In genomic region chr1:31788825-31789256, GRCh38 we compare ENCODE assay signal across 8 cellular contexts. TPM values are rescaled to one million over a fixed set of nuclear protein-coding genes. Genes with fewer than 3 reads are reported as not detected.
DNase-seq lines count a peak whose midpoint lies in the region; TF ChIP-seq lines count a peak whose summit lies in the region.

No MANE protein-coding gene starts in this region.

- H3K27ac Mint-ChIP-seq in MCF 10A (ENCODE audit: low read depth, unreplicated experiment), result peak overlapping the region; percentile 95

- peak overlapping the region; percentile 64 for H3K4me3 ChIP-seq in HEK293 (ENCODE audit: low read depth, low read length)
- peak overlapping the region; percentile 77 to 90 (median 80) for H3K4me3 ChIP-seq in subcutaneous abdominal adipose tissue (ENCODE audit: low read depth in 1 of 5, low read length in 5 of 5)

- H3K4me3 Mint-ChIP-seq in MCF 10A (ENCODE audit: unreplicated experiment), result peak overlapping the region; percentile 76

- TF ChIP-seq CTCF in HEK293 (tag by site-specific recombination; IDR thresholded peaks at IDR 0.05), result no peak
- no peak for TF ChIP-seq CTCF in MCF 10A (IDR thresholded peaks at IDR 0.05; ENCODE audit: unreplicated experiment)

- CTCF ChIA-PET in HEK293 (lab: Yijun Ruan, JAX) (interaction anchor here (0.5 to 5.4 kb wide), 47 partner anchors 9 to 805 kb away, joined by 3 to 99 read pairs (median 5); partner anchors contain the start of genes ADGRB2 and SPOCD1), MCF 10A (lab: Yijun Ruan, JAX) (interaction anchor here (0.5 to 5.1 kb wide), 50 partner anchors 9 to 599 kb away, joined by 3 to 56 read pairs (median 4); no protein-coding TSS in a partner anchor)

- peaks cover 6% of the 10 kb centered on the region for H3K36me3 Mint-ChIP-seq in MCF 10A (ENCODE audit: insufficient read depth, unreplicated experiment)

- H3K27ac ChIP-seq in HEK293 (ENCODE audit: extremely low read depth, low read depth, low read length), result no peak overlapping the region
- peak overlapping the region; percentile 93 for H3K27ac ChIP-seq in layer of hippocampus (ENCODE audit: low read depth, low read length)
- peak overlapping the region; percentile 58 for H3K27ac ChIP-seq in subcutaneous abdominal adipose tissue (ENCODE audit: low read depth, low read length)

- peaks cover 8% of the 10 kb centered on the region for H3K4me1 Mint-ChIP-seq in MCF 10A (ENCODE audit: insufficient read depth, unreplicated experiment)

- POLR2A ChIA-PET in HEK293 (lab: Yijun Ruan, JAX), result interaction anchor here (0.8 to 1.9 kb wide), 10 partner anchors 24 to 547 kb away, joined by 3 to 12 read pairs (median 4); partner anchors contain the start of genes MARCKSL1 and PEF1
- POLR2A ChIA-PET in MCF 10A (lab: Yijun Ruan, JAX), result interaction anchor here (0.7 to 3.8 kb wide), 25 partner anchors 9 to 283 kb away, joined by 3 to 44 read pairs (median 5); partner anchors contain the start of genes PEF1 and TMEM39B

- H3K4me1 ChIP-seq in HEK293 (ENCODE audit: control insufficient read depth, insufficient read depth, low read length) (no peaks in the 10 kb centered on the region), subcutaneous abdominal adipose tissue (ENCODE audit: control insufficient read depth in 5 of 5, insufficient read depth in 5 of 5, low read length in 5 of 5) (peaks cover 0 to 18% (median 14%) of the 10 kb centered on the region in 5 donors)

- no peaks in the 10 kb centered on the region for H3K9me3 Mint-ChIP-seq in MCF 10A (ENCODE audit: unreplicated experiment)

- no peaks in the 10 kb centered on the region for H3K36me3 ChIP-seq in HEK293 (ENCODE audit: control insufficient read depth in 2 of 2, insufficient read depth in 1 of 2, low read length in 2 of 2)
- no peaks in the 10 kb centered on the region for H3K36me3 ChIP-seq in subcutaneous abdominal adipose tissue (ENCODE audit: control insufficient read depth in 5 of 5, insufficient read depth in 5 of 5, low read length in 5 of 5)

- H3K9ac ChIP-seq in subcutaneous abdominal adipose tissue (ENCODE audit: low read length in 5 of 5), result peak overlapping the region in 2 of 5 donors; percentile 31

- H3K9me3 ChIP-seq in HEK293 (ENCODE audit: control insufficient read depth, insufficient read depth, low read depth, low read length) (no peaks in the 10 kb centered on the region), subcutaneous abdominal adipose tissue (ENCODE audit: control insufficient read depth in 5 of 5, low read length in 5 of 5) (no peaks in the 10 kb centered on the region)

- H3K27me3 Mint-ChIP-seq in MCF 10A (ENCODE audit: insufficient read depth, unreplicated experiment), result no peaks in the 10 kb centered on the region

- BruUV-seq in MCF 10A (replicated peaks; lab: Mats Ljungman, UMichigan), result no TSS peak

- no peaks in the 10 kb centered on the region for H3K27me3 ChIP-seq in layer of hippocampus (ENCODE audit: control insufficient read depth, insufficient read depth, low read length)
- H3K27me3 ChIP-seq in subcutaneous abdominal adipose tissue (ENCODE audit: control insufficient read depth in 5 of 5, insufficient read depth in 4 of 5, low read length in 5 of 5), result no peaks in the 10 kb centered on the region

- intact Hi-C loops in MCF 10A (cut with micrococcal nuclease), result loop anchor here (1.0 to 2.0 kb wide), 8 partner anchors 26 to 394 kb away; no protein-coding TSS in a partner anchor

- peak; percentile 71 for DNase-seq in NCI-H2227 treated with DMSO at 0.1 percent for 48 hours (lab: John Stamatoyannopoulos, UW)
- no peak for DNase-seq in NCI-H2227 (lab: John Stamatoyannopoulos, UW; ENCODE audit: unreplicated experiment)
- peak; percentile 86 for DNase-seq in NCI-H526 treated with DMSO at 0.1 percent for 48 hours (lab: John Stamatoyannopoulos, UW)
- DNase-seq in MCF 10A (ENCODE audit: unreplicated experiment), result peak; percentile 66
- DNase-seq in SKM-1 treated with dmso at 0.1 percent for 144 hours (lab: John Stamatoyannopoulos, UW; ENCODE audit: unreplicated experiment), result no peak

TF ChIP-seq in HEK293, 187 proteins besides CTCF, POLR2A, EP300 and RAD21:
- TF ChIP-seq ZNF530 (tag by site-specific recombination; IDR thresholded peaks at IDR 0.05; ENCODE audit: low read depth), result no peak
- TF ChIP-seq IKZF3 (tag by site-specific recombination; IDR thresholded peaks at IDR 0.05), result peak; percentile 74
- peak; percentile 11 for TF ChIP-seq ZBTB17 (tag by site-specific recombination; IDR thresholded peaks at IDR 0.05)
- no peak for TF ChIP-seq ZNF677 (tag by site-specific recombination; IDR thresholded peaks at IDR 0.05)
- TF ChIP-seq ZNF660 (tag by site-specific recombination; IDR thresholded peaks at IDR 0.05), result 0 out of 2 replicates have a peak, but pooled peaks have one; percentile 9
- TF ChIP-seq, protein P1, sequence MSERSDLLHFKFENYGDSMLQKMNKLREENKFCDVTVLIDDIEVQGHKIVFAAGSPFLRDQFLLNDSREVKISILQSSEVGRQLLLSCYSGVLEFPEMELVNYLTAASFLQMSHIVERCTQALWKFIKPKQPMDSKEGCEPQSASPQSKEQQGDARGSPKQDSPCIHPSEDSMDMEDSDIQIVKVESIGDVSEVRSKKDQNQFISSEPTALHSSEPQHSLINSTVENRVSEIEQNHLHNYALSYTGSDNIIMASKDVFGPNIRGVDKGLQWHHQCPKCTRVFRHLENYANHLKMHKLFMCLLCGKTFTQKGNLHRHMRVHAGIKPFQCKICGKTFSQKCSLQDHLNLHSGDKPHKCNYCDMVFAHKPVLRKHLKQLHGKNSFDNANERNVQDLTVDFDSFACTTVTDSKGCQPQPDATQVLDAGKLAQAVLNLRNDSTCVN (tag by site-specific recombination; optimal IDR thresholded peaks at IDR 0.05), result peak; percentile 37
- peak; percentile 29; the same call in 1 of the 2 replicates for TF ChIP-seq ZNF600 (tag by site-specific recombination; IDR thresholded peaks at IDR 0.05)
- TF ChIP-seq ZNF596 (tag by site-specific recombination; IDR thresholded peaks at IDR 0.05), result peak; percentile 56; the same call in 1 of the 2 replicates
- no peak for TF ChIP-seq ZNF311 (tag by site-specific recombination; IDR thresholded peaks at IDR 0.05; ENCODE audit: borderline replicate concordance)
- TF ChIP-seq, protein P2, sequence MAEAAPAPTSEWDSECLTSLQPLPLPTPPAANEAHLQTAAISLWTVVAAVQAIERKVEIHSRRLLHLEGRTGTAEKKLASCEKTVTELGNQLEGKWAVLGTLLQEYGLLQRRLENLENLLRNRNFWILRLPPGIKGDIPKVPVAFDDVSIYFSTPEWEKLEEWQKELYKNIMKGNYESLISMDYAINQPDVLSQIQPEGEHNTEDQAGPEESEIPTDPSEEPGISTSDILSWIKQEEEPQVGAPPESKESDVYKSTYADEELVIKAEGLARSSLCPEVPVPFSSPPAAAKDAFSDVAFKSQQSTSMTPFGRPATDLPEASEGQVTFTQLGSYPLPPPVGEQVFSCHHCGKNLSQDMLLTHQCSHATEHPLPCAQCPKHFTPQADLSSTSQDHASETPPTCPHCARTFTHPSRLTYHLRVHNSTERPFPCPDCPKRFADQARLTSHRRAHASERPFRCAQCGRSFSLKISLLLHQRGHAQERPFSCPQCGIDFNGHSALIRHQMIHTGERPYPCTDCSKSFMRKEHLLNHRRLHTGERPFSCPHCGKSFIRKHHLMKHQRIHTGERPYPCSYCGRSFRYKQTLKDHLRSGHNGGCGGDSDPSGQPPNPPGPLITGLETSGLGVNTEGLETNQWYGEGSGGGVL (tag by site-specific recombination; IDR thresholded peaks at IDR 0.05), result peak; percentile 75
- TF ChIP-seq ZNF341 (tag by site-specific recombination; IDR thresholded peaks at IDR 0.05; ENCODE audit: low read depth), result peak; percentile 77
- TF ChIP-seq ZSCAN30 (tag by site-specific recombination; IDR thresholded peaks at IDR 0.05), result 0 out of 2 replicates have a peak, but pooled peaks have one; percentile 3
- TF ChIP-seq, protein P3, sequence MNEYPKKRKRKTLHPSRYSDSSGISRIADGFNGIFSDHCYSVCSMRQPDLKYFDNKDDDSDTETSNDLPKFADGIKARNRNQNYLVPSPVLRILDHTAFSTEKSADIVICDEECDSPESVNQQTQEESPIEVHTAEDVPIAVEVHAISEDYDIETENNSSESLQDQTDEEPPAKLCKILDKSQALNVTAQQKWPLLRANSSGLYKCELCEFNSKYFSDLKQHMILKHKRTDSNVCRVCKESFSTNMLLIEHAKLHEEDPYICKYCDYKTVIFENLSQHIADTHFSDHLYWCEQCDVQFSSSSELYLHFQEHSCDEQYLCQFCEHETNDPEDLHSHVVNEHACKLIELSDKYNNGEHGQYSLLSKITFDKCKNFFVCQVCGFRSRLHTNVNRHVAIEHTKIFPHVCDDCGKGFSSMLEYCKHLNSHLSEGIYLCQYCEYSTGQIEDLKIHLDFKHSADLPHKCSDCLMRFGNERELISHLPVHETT (tag by site-specific recombination; IDR thresholded peaks at IDR 0.05), result no peak
- TF ChIP-seq ZNF548 (tag by site-specific recombination; IDR thresholded peaks at IDR 0.05), result no peak

RNA-seq across cellular contexts. Expression of gene ADGRB2, which starts 24.7 kb away (rescaled TPM):
- 1.5 and 1.7 TPM in 2 replicates for total RNA-seq in MCF 10A (2022)

RNA-seq across cellular contexts. Expression of gene SPOCD1, which starts 27.0 kb away (rescaled TPM):
- 0.47 and 0.59 TPM in 2 replicates for total RNA-seq in MCF 10A (2022)

Comparison
In these comparisons a context has a peak if more than half of its experiments do, and no peak if none do; other contexts are left out.
1. DNase-seq: peak in NCI-H2227 treated with DMSO at 0.1 percent for 48 hours (single experiment), NCI-H526 treated with DMSO at 0.1 percent for 48 hours (single experiment) and MCF 10A (single experiment); none in NCI-H2227 (single experiment) and SKM-1 treated with dmso at 0.1 percent for 144 hours (single experiment).